In the genomic region with DNA sequence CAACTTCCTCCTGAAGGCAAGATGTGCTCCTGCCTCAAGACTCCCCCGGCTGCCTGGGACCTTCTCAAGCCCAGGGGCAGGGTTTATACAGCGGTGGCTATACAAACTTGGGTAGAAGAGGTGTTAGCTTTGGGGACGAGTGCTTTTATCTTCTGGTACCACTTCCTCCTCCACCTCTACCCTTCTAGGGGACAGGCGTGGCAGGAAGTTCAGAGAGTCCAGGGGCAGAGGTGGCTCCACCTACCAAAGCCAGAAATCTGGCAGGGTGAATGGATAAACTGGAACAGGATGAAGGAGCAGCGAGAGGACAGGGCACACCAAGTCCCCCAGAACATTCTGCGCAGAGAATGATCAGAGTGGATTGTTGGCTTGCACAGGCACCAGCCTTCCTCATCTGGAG, we compare ENCODE assay signal across 20 cellular contexts. TPM values are rescaled to one million over a fixed set of nuclear protein-coding genes. Genes with fewer than 3 reads are reported as not detected.
DNase-seq lines count a peak whose midpoint lies in the region; ATAC-seq, FAIRE-seq and TF ChIP-seq lines count a peak whose summit lies in the region.
"Had no signal": no experiment of that assay in that cellular context is flagged by ENCODE, and none has a peak within 500 bp of the region (broad histone marks: within the 10 kb centered on the region; RNA-seq: fewer than 3 reads in every experiment).

No MANE protein-coding gene starts in this region.

- FAIRE-seq in small intestine (lab: Jason Lieb, UNC), result no peak
- FAIRE-seq: kidney had no signal

- H3K27me3 ChIP-seq in small intestine (ENCODE audit: control insufficient read depth in 2 of 2, insufficient read depth in 2 of 2, low read length in 2 of 2) (no peaks in the 10 kb centered on the region), psoas muscle (ENCODE audit: insufficient read depth in 3 of 3, low read length in 2 of 3) (peaks cover 0 to 5% (median 0%) of the 10 kb centered on the region in 3 donors)
- H3K27me3 ChIP-seq: vagina had no signal

- no peak for TF ChIP-seq POLR2A in NB4 (IDR thresholded peaks at IDR 0.05; ENCODE audit: extremely low read depth, insufficient read length)

- peaks cover 2% of the 10 kb centered on the region for H3K36me3 Mint-ChIP-seq in activated CD8-positive, alpha-beta memory T cell treated with anti-CD3 and anti-CD28 coated beads, Interleukin-2, amount 10 ng/mL, durations not matched to agents 7 days and 5 days
- H3K36me3 Mint-ChIP-seq in dendritic cell treated with granulocyte-macrophage colony-stimulating factor and Interleukin-4, amounts not matched to agents 40 ng/mL and 50 ng/mL, for 4 days (ENCODE audit: low read depth), result peaks cover 98% of the 10 kb centered on the region

- intact Hi-C loops in dendritic cell treated with granulocyte-macrophage colony-stimulating factor and Interleukin-4, amounts not matched to agents 40 ng/mL and 50 ng/mL, for 4 days (cut with micrococcal nuclease), result loop anchor here (10.0 kb wide), 1 partner anchor 216 kb away; no protein-coding TSS in a partner anchor
- intact Hi-C loops in psoas muscle (cut with DNase I), result no loop called here

- H3K9me3 ChIP-seq in small intestine (ENCODE audit: control insufficient read depth, low read depth) (no peaks in the 10 kb centered on the region), psoas muscle (no peaks in the 10 kb centered on the region)
- H3K9me3 ChIP-seq: vagina had no signal

- H3K4me3 ChIP-seq in NB4 (ENCODE audit: low read depth, low read length) (no peak overlapping the region), small intestine (ENCODE audit: low read depth in 1 of 2, low read length in 2 of 2) (no peak overlapping the region), psoas muscle (no peak overlapping the region)
- H3K4me3 ChIP-seq: vagina had no signal

- WGBS in small intestine, 3 donors, result 13 to 52% (median 34%) methylated on average over 6 of the region's 6 CpGs
- 83 to 86% (median 84%) methylated on average over 6 of the region's 6 CpGs for WGBS in psoas muscle, 3 donors

- no peak overlapping the region for H3K4me3 Mint-ChIP-seq in activated CD8-positive, alpha-beta memory T cell treated with anti-CD3 and anti-CD28 coated beads, Interleukin-2, amount 10 ng/mL, durations not matched to agents 7 days and 5 days
- no peak overlapping the region for H3K4me3 Mint-ChIP-seq in dendritic cell treated with granulocyte-macrophage colony-stimulating factor and Interleukin-4, amounts not matched to agents 40 ng/mL and 50 ng/mL, for 4 days
- H3K4me3 Mint-ChIP-seq: activated CD4-positive, alpha-beta T cell treated with anti-CD3 and anti-CD28 coated beads, Interleukin-2, amount 10 ng/mL, durations not matched to agents 7 days and 5 days; activated T-cell treated with anti-CD3 and anti-CD28 coated beads, Interleukin-2, amount 50 U/mL, for 24 hours had no signal

- H3K27ac ChIP-seq in small intestine (ENCODE audit: low read depth in 1 of 2, low read length in 1 of 2), result peak overlapping the region; percentile 43 to 89
- no peak overlapping the region for H3K27ac ChIP-seq in psoas muscle
- H3K27ac ChIP-seq: epithelial cell of prostate, foreskin keratinocyte, vagina had no signal

- CTCF ChIA-PET in activated CD8-positive, alpha-beta memory T cell treated with anti-CD3 and anti-CD28 coated beads, Interleukin-2, amount 10 ng/mL, durations not matched to agents 7 days and 5 days (lab: Charles Lee), result interaction anchor here (1.5 kb wide), 1 partner anchor 9 kb away, joined by 4 read pairs; no protein-coding TSS in a partner anchor

- H3K27ac Mint-ChIP-seq in activated CD8-positive, alpha-beta memory T cell treated with anti-CD3 and anti-CD28 coated beads, Interleukin-2, amount 10 ng/mL, durations not matched to agents 7 days and 5 days, result peak overlapping the region; percentile 59
- H3K27ac Mint-ChIP-seq in dendritic cell treated with granulocyte-macrophage colony-stimulating factor and Interleukin-4, amounts not matched to agents 40 ng/mL and 50 ng/mL, for 4 days, result peak overlapping the region; percentile 41
- H3K27ac Mint-ChIP-seq: activated CD4-positive, alpha-beta T cell treated with anti-CD3 and anti-CD28 coated beads, Interleukin-2, amount 10 ng/mL, durations not matched to agents 7 days and 5 days; activated T-cell treated with anti-CD3 and anti-CD28 coated beads, Interleukin-2, amount 50 U/mL, for 24 hours had no signal

- peaks cover 8% of the 10 kb centered on the region for H3K4me1 Mint-ChIP-seq in activated CD8-positive, alpha-beta memory T cell treated with anti-CD3 and anti-CD28 coated beads, Interleukin-2, amount 10 ng/mL, durations not matched to agents 7 days and 5 days
- peaks cover 6% of the 10 kb centered on the region for H3K4me1 Mint-ChIP-seq in dendritic cell treated with granulocyte-macrophage colony-stimulating factor and Interleukin-4, amounts not matched to agents 40 ng/mL and 50 ng/mL, for 4 days (ENCODE audit: low read depth)

- TF ChIP-seq CTCF in NB4 (IDR thresholded peaks at IDR 0.05; ENCODE audit: low read depth, low read length) (no peak), psoas muscle (IDR thresholded peaks at IDR 0.05) (no peak)

- ATAC-seq in activated CD8-positive, alpha-beta memory T cell treated with anti-CD3 and anti-CD28 coated beads, Interleukin-2, amount 10 ng/mL, durations not matched to agents 7 days and 5 days, result peak; percentile 67
- no peak for ATAC-seq in psoas muscle
- ATAC-seq: foreskin keratinocyte had no signal

- H3K36me3 ChIP-seq in small intestine (ENCODE audit: control insufficient read depth in 2 of 2, insufficient read depth in 2 of 2, low read length in 2 of 2) (no peaks in the 10 kb centered on the region), psoas muscle (ENCODE audit: insufficient read depth in 1 of 2, low read depth in 1 of 2) (no peaks in the 10 kb centered on the region)
- H3K36me3 ChIP-seq: vagina had no signal

- peaks cover 4 to 12% of the 10 kb centered on the region in 2 donors for H3K4me1 ChIP-seq in small intestine (ENCODE audit: control insufficient read depth in 2 of 2, insufficient read depth in 1 of 2, low read depth in 1 of 2, low read length in 1 of 2)
- H3K4me1 ChIP-seq in psoas muscle, result no peaks in the 10 kb centered on the region
- H3K4me1 ChIP-seq: foreskin keratinocyte, vagina had no signal

- no peaks in the 10 kb centered on the region for H3K9me3 Mint-ChIP-seq in activated CD8-positive, alpha-beta memory T cell treated with anti-CD3 and anti-CD28 coated beads, Interleukin-2, amount 10 ng/mL, durations not matched to agents 7 days and 5 days (ENCODE audit: low read depth)
- H3K9me3 Mint-ChIP-seq in dendritic cell treated with granulocyte-macrophage colony-stimulating factor and Interleukin-4, amounts not matched to agents 40 ng/mL and 50 ng/mL, for 4 days, result no peaks in the 10 kb centered on the region
- H3K9me3 Mint-ChIP-seq: activated CD4-positive, alpha-beta T cell treated with anti-CD3 and anti-CD28 coated beads, Interleukin-2, amount 10 ng/mL, durations not matched to agents 7 days and 5 days; activated T-cell treated with anti-CD3 and anti-CD28 coated beads, Interleukin-2, amount 50 U/mL, for 24 hours had no signal

- no peaks in the 10 kb centered on the region for H3K27me3 Mint-ChIP-seq in activated CD8-positive, alpha-beta memory T cell treated with anti-CD3 and anti-CD28 coated beads, Interleukin-2, amount 10 ng/mL, durations not matched to agents 7 days and 5 days
- no peaks in the 10 kb centered on the region for H3K27me3 Mint-ChIP-seq in dendritic cell treated with granulocyte-macrophage colony-stimulating factor and Interleukin-4, amounts not matched to agents 40 ng/mL and 50 ng/mL, for 4 days
- H3K27me3 Mint-ChIP-seq: activated CD4-positive, alpha-beta T cell treated with anti-CD3 and anti-CD28 coated beads, Interleukin-2, amount 10 ng/mL, durations not matched to agents 7 days and 5 days; activated T-cell treated with anti-CD3 and anti-CD28 coated beads, Interleukin-2, amount 50 U/mL, for 24 hours had no signal

- DNase-seq in activated CD8-positive, alpha-beta memory T cell treated with anti-CD3 and anti-CD28 coated beads, Interleukin-2, amount 10 ng/mL, durations not matched to agents 7 days and 5 days, result peak; percentile 54
- DNase-seq in activated CD8-positive, alpha-beta memory T cell treated with anti-CD3 and anti-CD28 coated beads, Interleukin-2, amount 50 U/mL, for 48 hours, result no peak
- DNase-seq in NB4 (ENCODE audit: low read depth), result peak; percentile 45
- DNase-seq in small intestine, result peak; percentile 96
- no peak for DNase-seq in psoas muscle
- DNase-seq in GDM1 (lab: John Stamatoyannopoulos, UW), result no peak
- DNase-seq in HuH-7 (ENCODE audit: low spot score), result no peak
- DNase-seq: activated CD4-positive, alpha-beta T cell treated with anti-CD3 and anti-CD28 coated beads, Interleukin-2, amount 10 ng/mL, durations not matched to agents 7 days and 5 days; activated T-cell treated with anti-CD3 and anti-CD28 coated beads, Interleukin-2, amount 50 U/mL, for 24 hours; DMS79 treated with DMSO at 0.1 percent for 48 hours; foreskin keratinocyte; hypothalamus; Karpas-422; kidney; NCI-H1105 treated with DMSO at 0.1 percent for 48 hours; NCI-H510A; stimulated activated CD4-positive, alpha-beta T cell treated with anti-CD3 and anti-CD28 coated beads, Interleukin-4, amount 100 ng/mL, for 24 hours had no signal

RNA-seq across cellular contexts. Expression of a gene that starts 24.0 kb away (rescaled TPM):
- total RNA-seq in activated CD8-positive, alpha-beta memory T cell treated with anti-CD3 and anti-CD28 coated beads, Interleukin-2, amount 10 ng/mL, durations not matched to agents 7 days and 5 days, result 10 to 100 TPM; 61.4 to 71.3 TPM
- 10 to 100 TPM; 30.3 to 91.1 (median 34.0) TPM for polyA plus RNA-seq in small intestine
- 10 to 100 TPM; 30.4 to 60.6 (median 57.4) TPM for total RNA-seq in psoas muscle
- polyA plus RNA-seq in psoas muscle, result 10 to 100 TPM; 14.4 to 49.0 (median 38.4) TPM

Comparison
In these comparisons a context has a peak if more than half of its experiments do, and no peak if none do; other contexts are left out.
1. DNase-seq: peak in activated CD8-positive, alpha-beta memory T cell treated with anti-CD3 and anti-CD28 coated beads, Interleukin-2, amount 10 ng/mL, durations not matched to agents 7 days and 5 days (single experiment), NB4 (single experiment) and small intestine (single experiment); none in activated CD8-positive, alpha-beta memory T cell treated with anti-CD3 and anti-CD28 coated beads, Interleukin-2, amount 50 U/mL, for 48 hours (single experiment), psoas muscle (0 of 2), GDM1 (single experiment) and HuH-7 (single experiment).